ENCODE assay signal across 1 cellular context in genomic region chr6:30325873-30326445, GRCh38.
A peak's percentile ranks its signal among the peaks of the same experiment; 100 is the strongest.
TF ChIP-seq lines count a peak whose summit lies in the region.

No MANE protein-coding gene starts in this region.

TF ChIP-seq in K562, 482 proteins besides CTCF, POLR2A, EP300 and RAD21 (continued from another document and continues in another):
- TF ChIP-seq, protein P1, sequence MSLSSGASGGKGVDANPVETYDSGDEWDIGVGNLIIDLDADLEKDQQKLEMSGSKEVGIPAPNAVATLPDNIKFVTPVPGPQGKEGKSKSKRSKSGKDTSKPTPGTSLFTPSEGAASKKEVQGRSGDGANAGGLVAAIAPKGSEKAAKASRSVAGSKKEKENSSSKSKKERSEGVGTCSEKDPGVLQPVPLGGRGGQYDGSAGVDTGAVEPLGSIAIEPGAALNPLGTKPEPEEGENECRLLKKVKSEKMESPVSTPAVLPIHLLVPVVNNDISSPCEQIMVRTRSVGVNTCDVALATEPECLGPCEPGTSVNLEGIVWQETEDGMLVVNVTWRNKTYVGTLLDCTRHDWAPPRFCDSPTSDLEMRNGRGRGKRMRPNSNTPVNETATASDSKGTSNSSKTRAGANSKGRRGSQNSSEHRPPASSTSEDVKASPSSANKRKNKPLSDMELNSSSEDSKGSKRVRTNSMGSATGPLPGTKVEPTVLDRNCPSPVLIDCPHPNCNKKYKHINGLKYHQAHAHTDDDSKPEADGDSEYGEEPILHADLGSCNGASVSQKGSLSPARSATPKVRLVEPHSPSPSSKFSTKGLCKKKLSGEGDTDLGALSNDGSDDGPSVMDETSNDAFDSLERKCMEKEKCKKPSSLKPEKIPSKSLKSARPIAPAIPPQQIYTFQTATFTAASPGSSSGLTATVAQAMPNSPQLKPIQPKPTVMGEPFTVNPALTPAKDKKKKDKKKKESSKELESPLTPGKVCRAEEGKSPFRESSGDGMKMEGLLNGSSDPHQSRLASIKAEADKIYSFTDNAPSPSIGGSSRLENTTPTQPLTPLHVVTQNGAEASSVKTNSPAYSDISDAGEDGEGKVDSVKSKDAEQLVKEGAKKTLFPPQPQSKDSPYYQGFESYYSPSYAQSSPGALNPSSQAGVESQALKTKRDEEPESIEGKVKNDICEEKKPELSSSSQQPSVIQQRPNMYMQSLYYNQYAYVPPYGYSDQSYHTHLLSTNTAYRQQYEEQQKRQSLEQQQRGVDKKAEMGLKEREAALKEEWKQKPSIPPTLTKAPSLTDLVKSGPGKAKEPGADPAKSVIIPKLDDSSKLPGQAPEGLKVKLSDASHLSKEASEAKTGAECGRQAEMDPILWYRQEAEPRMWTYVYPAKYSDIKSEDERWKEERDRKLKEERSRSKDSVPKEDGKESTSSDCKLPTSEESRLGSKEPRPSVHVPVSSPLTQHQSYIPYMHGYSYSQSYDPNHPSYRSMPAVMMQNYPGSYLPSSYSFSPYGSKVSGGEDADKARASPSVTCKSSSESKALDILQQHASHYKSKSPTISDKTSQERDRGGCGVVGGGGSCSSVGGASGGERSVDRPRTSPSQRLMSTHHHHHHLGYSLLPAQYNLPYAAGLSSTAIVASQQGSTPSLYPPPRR (CRISPR knock-in tag; IDR thresholded peaks at IDR 0.05; ENCODE audit: borderline replicate concordance): no peak
- TF ChIP-seq ZFP30 (CRISPR knock-in tag; IDR thresholded peaks at IDR 0.05; ENCODE audit: borderline replicate concordance) (no peak), SAFB2 (IDR thresholded peaks at IDR 0.05; ENCODE audit: borderline replicate concordance, low read depth, low read length, severe bottlenecking) (no peak), RBFOX2 (IDR thresholded peaks at IDR 0.05; ENCODE audit: low read depth, low read length) (no peak), LEF1 (IDR thresholded peaks at IDR 0.05) (peak; percentile 36; the same call in 1 of the 2 replicates), RBM25 (IDR thresholded peaks at IDR 0.05; ENCODE audit: low read depth, low read length, severe bottlenecking) (no peak), NR3C1 (CRISPR knock-in tag; IDR thresholded peaks at IDR 0.05) (no peak), RAD51 (IDR thresholded peaks at IDR 0.05; ENCODE audit: borderline replicate concordance, low read depth) (0 out of 2 replicates have a peak, but pooled peaks have one; percentile 23), ZNF316 (IDR thresholded peaks at IDR 0.05) (peak; percentile 12; the same call in 1 of the 2 replicates), ARHGAP35 (IDR thresholded peaks at IDR 0.05; ENCODE audit: partially characterized antibody) (peak; percentile 15), ZNF407 (IDR thresholded peaks at IDR 0.05; ENCODE audit: low read depth) (0 out of 2 replicates have a peak, but pooled peaks have one; percentile 19), CCAR2 (IDR thresholded peaks at IDR 0.05; ENCODE audit: low read depth, low read length) (no peak), ZBTB7A (IDR thresholded peaks at IDR 0.05; ENCODE audit: borderline replicate concordance, control insufficient read depth, low read depth, low read length) (peak; percentile 4; the same call in 1 of the 2 replicates), CREB5 (CRISPR knock-in tag; IDR thresholded peaks at IDR 0.05) (peak; percentile 55; the same call in 1 of the 2 replicates), MYC (IDR thresholded peaks at IDR 0.05; ENCODE audit: low read depth, low read length) (peak; percentile 87), MYC (CRISPR knock-in tag; IDR thresholded peaks at IDR 0.05; ENCODE audit: borderline replicate concordance, low read depth) (no peak; the same call in none of the 2 replicates), ZNF644 (tag; IDR thresholded peaks at IDR 0.05; ENCODE audit: low read depth) (no peak), ZNF140 (CRISPR knock-in tag; IDR thresholded peaks at IDR 0.05) (no peak), CCNT2 (IDR thresholded peaks at IDR 0.05; ENCODE audit: borderline replicate concordance, extremely low read depth, insufficient read length, low read depth, low read length) (no peak), NFIC (IDR thresholded peaks at IDR 0.05) (peak; percentile 78), NUFIP1 (IDR thresholded peaks at IDR 0.05; ENCODE audit: partially characterized antibody) (no peak), E4F1 (CRISPR knock-in tag; IDR thresholded peaks at IDR 0.05; ENCODE audit: borderline replicate concordance) (0 out of 2 replicates have a peak, but pooled peaks have one; percentile 32), CEBPB (tag; IDR thresholded peaks at IDR 0.05) (no peak), RBM22 (IDR thresholded peaks at IDR 0.05; ENCODE audit: low read depth, low read length, poor library complexity, severe bottlenecking) (no peak), BRD4 (IDR thresholded peaks at IDR 0.05) (0 out of 2 replicates have a peak, but pooled peaks have one; percentile 5), CBFA2T3 (IDR thresholded peaks at IDR 0.05) (peak; percentile 36), PHB2 (IDR thresholded peaks at IDR 0.05; ENCODE audit: low read depth) (peak; percentile 57; the same call in 1 of the 2 replicates), STAT6 (CRISPR knock-in tag; IDR thresholded peaks at IDR 0.05) (0 out of 2 replicates have a peak, but pooled peaks have one; percentile 53), ZNF551 (CRISPR knock-in tag; IDR thresholded peaks at IDR 0.05) (no peak), ZNF764 (CRISPR knock-in tag; IDR thresholded peaks at IDR 0.05; ENCODE audit: low read depth) (0 out of 2 replicates have a peak, but pooled peaks have one; percentile 36), SIN3A (IDR thresholded peaks at IDR 0.05; ENCODE audit: borderline replicate concordance in 2 of 2, control insufficient read depth in 1 of 2, low read depth in 2 of 2, low read length in 2 of 2) (peak in 1 of 2 experiments; percentile 88; a peak in 3 of 4 replicates), BHLHE40 (IDR thresholded peaks at IDR 0.05; ENCODE audit: low read length) (peak; percentile 79)
- TF ChIP-seq, protein P2, sequence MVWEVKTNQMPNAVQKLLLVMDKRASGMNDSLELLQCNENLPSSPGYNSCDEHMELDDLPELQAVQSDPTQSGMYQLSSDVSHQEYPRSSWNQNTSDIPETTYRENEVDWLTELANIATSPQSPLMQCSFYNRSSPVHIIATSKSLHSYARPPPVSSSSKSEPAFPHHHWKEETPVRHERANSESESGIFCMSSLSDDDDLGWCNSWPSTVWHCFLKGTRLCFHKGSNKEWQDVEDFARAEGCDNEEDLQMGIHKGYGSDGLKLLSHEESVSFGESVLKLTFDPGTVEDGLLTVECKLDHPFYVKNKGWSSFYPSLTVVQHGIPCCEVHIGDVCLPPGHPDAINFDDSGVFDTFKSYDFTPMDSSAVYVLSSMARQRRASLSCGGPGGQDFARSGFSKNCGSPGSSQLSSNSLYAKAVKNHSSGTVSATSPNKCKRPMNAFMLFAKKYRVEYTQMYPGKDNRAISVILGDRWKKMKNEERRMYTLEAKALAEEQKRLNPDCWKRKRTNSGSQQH (CRISPR knock-in tag; IDR thresholded peaks at IDR 0.05): peak; percentile 85
- TF ChIP-seq, protein P3, sequence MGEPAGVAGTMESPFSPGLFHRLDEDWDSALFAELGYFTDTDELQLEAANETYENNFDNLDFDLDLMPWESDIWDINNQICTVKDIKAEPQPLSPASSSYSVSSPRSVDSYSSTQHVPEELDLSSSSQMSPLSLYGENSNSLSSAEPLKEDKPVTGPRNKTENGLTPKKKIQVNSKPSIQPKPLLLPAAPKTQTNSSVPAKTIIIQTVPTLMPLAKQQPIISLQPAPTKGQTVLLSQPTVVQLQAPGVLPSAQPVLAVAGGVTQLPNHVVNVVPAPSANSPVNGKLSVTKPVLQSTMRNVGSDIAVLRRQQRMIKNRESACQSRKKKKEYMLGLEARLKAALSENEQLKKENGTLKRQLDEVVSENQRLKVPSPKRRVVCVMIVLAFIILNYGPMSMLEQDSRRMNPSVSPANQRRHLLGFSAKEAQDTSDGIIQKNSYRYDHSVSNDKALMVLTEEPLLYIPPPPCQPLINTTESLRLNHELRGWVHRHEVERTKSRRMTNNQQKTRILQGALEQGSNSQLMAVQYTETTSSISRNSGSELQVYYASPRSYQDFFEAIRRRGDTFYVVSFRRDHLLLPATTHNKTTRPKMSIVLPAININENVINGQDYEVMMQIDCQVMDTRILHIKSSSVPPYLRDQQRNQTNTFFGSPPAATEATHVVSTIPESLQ (CRISPR knock-in tag; IDR thresholded peaks at IDR 0.05): peak; percentile 63; the same call in 1 of the 2 replicates
